In the genomic region with DNA sequence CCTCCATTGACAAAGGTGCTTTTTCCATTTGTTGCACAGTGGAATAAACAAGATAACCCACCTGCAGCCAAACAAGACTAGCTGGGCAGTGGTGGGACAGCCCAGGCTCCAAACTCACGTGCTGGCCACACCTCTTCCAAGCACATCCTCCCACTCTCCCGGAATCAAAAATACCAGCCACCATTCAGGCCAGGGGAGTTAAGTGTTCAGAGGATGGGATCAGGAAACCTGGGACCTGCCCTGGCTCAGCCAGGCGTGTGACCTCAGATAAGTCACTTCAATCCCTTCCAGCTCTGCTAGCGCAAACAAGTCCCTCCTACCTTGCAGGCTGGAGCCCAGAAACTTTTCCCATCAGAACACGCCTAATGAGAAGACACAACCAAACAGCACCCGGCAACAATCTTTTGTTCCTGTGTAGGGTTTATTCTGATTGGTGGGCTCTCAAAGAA, we compare ENCODE assay signal across 10 cellular contexts. TPM values are rescaled to one million over a fixed set of nuclear protein-coding genes. Genes with fewer than 3 reads are reported as not detected.
DNase-seq lines count a peak whose midpoint lies in the region; ATAC-seq, FAIRE-seq and TF ChIP-seq lines count a peak whose summit lies in the region.
"Had no signal": no experiment of that assay in that cellular context is flagged by ENCODE, and none has a peak within 500 bp of the region (broad histone marks: within the 10 kb centered on the region; RNA-seq: fewer than 3 reads in every experiment).

No MANE protein-coding gene starts in this region.

- CTCF ChIA-PET in endothelial cell of umbilical vein (lab: Charles Lee) = interaction anchor here (0.8 to 2.0 kb wide), 14 partner anchors 10 to 172 kb away, joined by 3 to 11 read pairs (median 4); no protein-coding TSS in a partner anchor
- CTCF ChIA-PET in PC-3 (lab: Charles Lee) = no interaction called here

- no peak overlapping the region for H3K56ac ChIP-seq in mesendoderm (ENCODE audit: low read length)

- H3K9me2 ChIP-seq in PC-3 (replicated peaks; ENCODE audit: low read length) = no peaks in the 10 kb centered on the region

- no peak overlapping the region for H4K8ac ChIP-seq in mesendoderm (ENCODE audit: low read depth, low read length)

- TF ChIP-seq EP300 in suprapubic skin (IDR thresholded peaks at IDR 0.05) = no peak

- H3K4me3 ChIP-seq in endothelial cell of umbilical vein (replicated peaks in 1 of 3; ENCODE audit: insufficient read depth in 1 of 3, low read depth in 1 of 3, low read length in 3 of 3) (no peak overlapping the region), mesendoderm (ENCODE audit: low read length) (no peak overlapping the region), suprapubic skin (no peak overlapping the region), PC-3 (ENCODE audit: low read length) (no peak overlapping the region)

- peaks cover 97% of the 10 kb centered on the region for H3K79me2 ChIP-seq in endothelial cell of umbilical vein (ENCODE audit: control insufficient read depth, insufficient read depth, low read length)
- H3K79me2 ChIP-seq in mesendoderm (ENCODE audit: control insufficient read depth, insufficient read depth, low read length) = peaks cover 83% of the 10 kb centered on the region
- peaks cover 100% of the 10 kb centered on the region for H3K79me2 ChIP-seq in PC-3 (ENCODE audit: low read length)

- H4K20me1 ChIP-seq in endothelial cell of umbilical vein (replicated peaks; ENCODE audit: control insufficient read depth, extremely low read depth, insufficient read depth, low read length) (peaks cover 3% of the 10 kb centered on the region), PC-3 (ENCODE audit: low read length) (peaks cover 93% of the 10 kb centered on the region)

- peak; percentile 94 for FAIRE-seq in endothelial cell of umbilical vein (lab: Jason Lieb, UNC)

- H2BK5ac ChIP-seq in mesendoderm (ENCODE audit: low read length) = no peak overlapping the region

- H2AK5ac ChIP-seq in mesendoderm (ENCODE audit: low read length) = no peak overlapping the region

- H3K18ac ChIP-seq in mesendoderm (ENCODE audit: low read length) = no peak overlapping the region

- no peak overlapping the region for H2BK120ac ChIP-seq in mesendoderm (ENCODE audit: low read depth, low read length)

- H3K9me3 ChIP-seq in endothelial cell of umbilical vein (replicated peaks; ENCODE audit: control insufficient read depth, insufficient read depth, low read length) (no peaks in the 10 kb centered on the region), suprapubic skin (no peaks in the 10 kb centered on the region), PC-3 (ENCODE audit: low read length) (no peaks in the 10 kb centered on the region)

- no peak overlapping the region for H3K4ac ChIP-seq in mesendoderm (ENCODE audit: low read depth, low read length)

- H3F3A ChIP-seq in PC-3 (ENCODE audit: low read length, unreplicated experiment) = no peaks in the 10 kb centered on the region

- peak; percentile 56 for TF ChIP-seq POLR2A in endothelial cell of umbilical vein (IDR thresholded peaks at IDR 0.05; ENCODE audit: low read depth, low read length)
- TF ChIP-seq POLR2A in suprapubic skin (IDR thresholded peaks at IDR 0.05) = no peak

- intact Hi-C loops in endothelial cell of umbilical vein (cut with micrococcal nuclease) = loop anchor here (1.0 to 2.0 kb wide), 2 partner anchors 9 to 99 kb away; no protein-coding TSS in a partner anchor
- intact Hi-C loops in PC-3 (cut with micrococcal nuclease) = no loop called here

- ATAC-seq in PC-3 (no peak), HG03196 (IDR thresholded peaks at IDR 0.05; ENCODE audit: unreplicated experiment) (no peak), HG03280 (IDR thresholded peaks at IDR 0.05; ENCODE audit: unreplicated experiment) (no peak)

- H3K23ac ChIP-seq in mesendoderm (ENCODE audit: low read length) = no peak overlapping the region

- no TSS peak for BruUV-seq in endothelial cell of umbilical vein (replicated peaks; lab: Mats Ljungman, UMichigan)
- BruUV-seq in PC-3 (replicated peaks; lab: Mats Ljungman, UMichigan) = no TSS peak

- TF ChIP-seq CTCF in endothelial cell of umbilical vein (IDR thresholded peaks at IDR 0.05; ENCODE audit: extremely low read depth in 1 of 2, insufficient read depth in 1 of 2, low read depth in 1 of 2, low read length in 2 of 2) (no peak), suprapubic skin (IDR thresholded peaks at IDR 0.05) (no peak), PC-3 (conservative IDR thresholded peaks at IDR 0.05; ENCODE audit: low read depth, low read length) (no peak)

- no peak overlapping the region for H2BK15ac ChIP-seq in mesendoderm (replicated peaks; ENCODE audit: low read depth)

- H3K27me3 ChIP-seq in endothelial cell of umbilical vein (ENCODE audit: control insufficient read depth in 2 of 2, insufficient read depth in 2 of 2, low read length in 2 of 2) (no peaks in the 10 kb centered on the region), mesendoderm (ENCODE audit: insufficient read depth, low read length, poor library complexity) (no peaks in the 10 kb centered on the region), suprapubic skin (no peaks in the 10 kb centered on the region), PC-3 (ENCODE audit: low read length) (no peaks in the 10 kb centered on the region)

- peak overlapping the region; percentile 91 for H3K27ac ChIP-seq in endothelial cell of umbilical vein (ENCODE audit: insufficient read depth, low read depth, low read length)
- no peak overlapping the region for H3K27ac ChIP-seq in mesendoderm (ENCODE audit: low read depth, low read length)
- H3K27ac ChIP-seq in suprapubic skin = peak overlapping the region; percentile 72
- no peak overlapping the region for H3K27ac ChIP-seq in PC-3 (ENCODE audit: low read length)

- no peak overlapping the region for H4K5ac ChIP-seq in mesendoderm (ENCODE audit: low read length)

- dilution Hi-C loops in endothelial cell of umbilical vein (cut with MboI; ENCODE audit: extremely low pct_ligation_motif_present, low sequenced_read_pairs) = no loop called here

- H3K9ac ChIP-seq in endothelial cell of umbilical vein (replicated peaks; ENCODE audit: extremely low read depth, insufficient read depth, low read length) (peak overlapping the region; percentile 65), mesendoderm (ENCODE audit: low read length) (no peak overlapping the region), PC-3 (ENCODE audit: low read length) (no peak overlapping the region)

- WGBS in mesendoderm (ENCODE audit: extremely low coverage, insufficient coverage, low lambda C conversion rate) = no CpG with 5 or more reads among the region's 6 CpGs
- WGBS in suprapubic skin = 52% methylated on average over 6 of the region's 6 CpGs

- peaks cover 0 to 6% of the 10 kb centered on the region in 2 experiments for H3K36me3 ChIP-seq in endothelial cell of umbilical vein (ENCODE audit: control insufficient read depth in 2 of 2, extremely low read depth in 1 of 2, insufficient read depth in 2 of 2, low read length in 2 of 2)
- H3K36me3 ChIP-seq in mesendoderm (ENCODE audit: control insufficient read depth, insufficient read depth, low read length) = no peaks in the 10 kb centered on the region
- H3K36me3 ChIP-seq in suprapubic skin = no peaks in the 10 kb centered on the region
- H3K36me3 ChIP-seq in PC-3 (ENCODE audit: low read depth, low read length) = peaks cover 33% of the 10 kb centered on the region

- DNase-seq in SW480 (ENCODE audit: low spot score) (peak; percentile 38), endothelial cell of umbilical vein (ENCODE audit: low read depth, low spot score) (peak; percentile 99), mesendoderm (peak; percentile 63), suprapubic skin (ENCODE audit: low spot score in 2 of 2) (no peak), PC-3 (no peak)
- DNase-seq in activated CD8-positive, alpha-beta memory T cell treated with anti-CD3 and anti-CD28 coated beads, Interleukin-2, amount 50 U/mL, for 4 hours = no peak
- DNase-seq: cortex of kidney, NCI-H2107 had no signal

- H3K9me1 ChIP-seq in endothelial cell of umbilical vein (replicated peaks; ENCODE audit: control insufficient read depth, extremely low read depth, insufficient read depth, low read length) = no peaks in the 10 kb centered on the region

- H3K79me1 ChIP-seq in mesendoderm (ENCODE audit: low read length) = peaks cover 31% of the 10 kb centered on the region

- H3K4me1 ChIP-seq in endothelial cell of umbilical vein (ENCODE audit: control insufficient read depth, extremely low read depth, insufficient read depth, low read length) (peaks cover 54% of the 10 kb centered on the region), mesendoderm (ENCODE audit: control insufficient read depth, low read depth, low read length) (peaks cover 33% of the 10 kb centered on the region), suprapubic skin (peaks cover 65% of the 10 kb centered on the region), PC-3 (ENCODE audit: insufficient read depth, low read length) (peaks cover 32% of the 10 kb centered on the region)

- H3K4me2 ChIP-seq in endothelial cell of umbilical vein (ENCODE audit: insufficient read depth, low read length) = peak overlapping the region; percentile 54
- no peak overlapping the region for H3K4me2 ChIP-seq in mesendoderm (ENCODE audit: low read length)
- no peak overlapping the region for H3K4me2 ChIP-seq in PC-3 (ENCODE audit: low read length)

- POLR2A ChIA-PET in endothelial cell of umbilical vein (lab: Charles Lee) = interaction anchor here (0.6 to 1.8 kb wide), 5 partner anchors 40 to 929 kb away, joined by 3 to 10 read pairs (median 4); a partner anchor contains a TSS
- POLR2A ChIA-PET in PC-3 (lab: Charles Lee; ENCODE audit: unreplicated experiment) = no interaction called here

- H2AFZ ChIP-seq in endothelial cell of umbilical vein (ENCODE audit: low read depth, low read length) (no peak overlapping the region), PC-3 (ENCODE audit: low read length) (no peak overlapping the region)

TF ChIP-seq in endothelial cell of umbilical vein, 7 proteins besides CTCF, POLR2A, EP300 and RAD21 (continues in another document):
- TF ChIP-seq, protein P1, sequence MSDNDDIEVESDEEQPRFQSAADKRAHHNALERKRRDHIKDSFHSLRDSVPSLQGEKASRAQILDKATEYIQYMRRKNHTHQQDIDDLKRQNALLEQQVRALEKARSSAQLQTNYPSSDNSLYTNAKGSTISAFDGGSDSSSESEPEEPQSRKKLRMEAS (IDR thresholded peaks at IDR 0.05; ENCODE audit: insufficient read depth, insufficient read length) = peak; percentile 48
- no peak for TF ChIP-seq FOS (IDR thresholded peaks at IDR 0.05; ENCODE audit: borderline replicate concordance, insufficient read depth, low read length)

RNA-seq across cellular contexts. Expression of a gene that starts 43.3 kb away (rescaled TPM):
- total RNA-seq in endothelial cell of umbilical vein = 442 and 443 TPM in 2 replicates
- polyA plus RNA-seq in endothelial cell of umbilical vein = 463 and 633 TPM in 2 replicates
- 379 and 382 TPM in 2 replicates for polyA plus RNA-seq in endothelial cell of umbilical vein (2011; cell fraction: cytosol; rRNA removed)
- 777 and 896 TPM in 2 replicates for polyA plus RNA-seq in endothelial cell of umbilical vein (2011; cell fraction: nucleus; rRNA removed)
- 398 and 442 TPM in 2 replicates for polyA plus RNA-seq in endothelial cell of umbilical vein (2012)
- 744 and 789 TPM in 2 replicates for polyA minus RNA-seq in endothelial cell of umbilical vein
- polyA minus RNA-seq in endothelial cell of umbilical vein (2011; cell fraction: cytosol; rRNA and poly(A)+ RNA removed) = 104 TPM
- polyA minus RNA-seq in endothelial cell of umbilical vein (2011; cell fraction: nucleus; rRNA and poly(A)+ RNA removed) = 424 and 544 TPM in 2 replicates
- polyA plus RNA-seq in mesendoderm (2013, experiment 1 of 2) = 242 TPM
- 251 TPM for polyA plus RNA-seq in mesendoderm (2013, experiment 2 of 2)
- 100 to 1,000 TPM in 2 of 4 donors, 10 to 100 TPM in 2; 76.8 to 117 (median 94.0) TPM for total RNA-seq in suprapubic skin
- total RNA-seq in PC-3 (2014; rRNA removed) = 303 and 400 TPM in 2 replicates

Comparison
In these comparisons a context has a peak if more than half of its experiments do, and no peak if none do; other contexts are left out.
1. DNase-seq: peak in SW480 (single experiment), endothelial cell of umbilical vein (single experiment) and mesendoderm (single experiment); none in suprapubic skin (0 of 2), activated CD8-positive, alpha-beta memory T cell treated with anti-CD3 and anti-CD28 coated beads, Interleukin-2, amount 50 U/mL, for 4 hours (single experiment) and PC-3 (single experiment).
2. H3K27ac ChIP-seq: peak in endothelial cell of umbilical vein (single experiment) and suprapubic skin (single experiment); none in mesendoderm (single experiment) and PC-3 (single experiment).